19 cellular contexts compared by ENCODE assay signal in the genomic region with DNA sequence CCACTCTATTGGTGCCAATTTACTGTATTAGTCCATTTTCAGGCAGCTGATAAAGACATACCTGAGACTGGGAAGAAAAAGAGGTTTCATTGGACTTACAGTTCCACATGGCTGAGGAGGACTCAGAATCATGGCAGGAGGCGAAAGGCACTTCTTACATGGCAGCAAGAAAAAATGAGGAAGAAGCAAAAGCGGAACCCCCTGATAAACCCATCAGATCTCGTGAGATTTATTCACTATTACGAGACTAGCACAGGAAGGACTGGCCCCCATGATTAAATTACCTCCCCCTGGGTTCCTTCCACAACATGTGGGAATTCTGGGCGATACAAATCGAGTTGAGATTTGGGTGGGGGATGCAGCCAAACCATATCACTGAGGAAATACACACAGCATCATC.
A peak's percentile ranks its signal among the peaks of the same experiment; 100 is the strongest.
DNase-seq lines count a peak whose midpoint lies in the region; ATAC-seq and TF ChIP-seq lines count a peak whose summit lies in the region.
"Had no signal": no experiment of that assay in that cellular context is flagged by ENCODE, and none has a peak within 500 bp of the region (broad histone marks: within the 10 kb centered on the region; RNA-seq: fewer than 3 reads in every experiment).

No MANE protein-coding gene starts in this region.

- H3K9me3 Mint-ChIP-seq in WTC11 (peaks cover 6% of the 10 kb centered on the region), progenitor cell of endocrine pancreas (ENCODE audit: low read depth) (no peaks in the 10 kb centered on the region)
- H3K9me3 Mint-ChIP-seq in stimulated activated memory B cell treated with anti-CD40 and anti-IgM and Interleukin-4, amounts not matched to agents 10 μg/mL and 1 μg/mL and 100 μg/mL, for 72 hours = peaks cover 2% of the 10 kb centered on the region

- H3K4me3 ChIP-seq in Loucy (ENCODE audit: low read length, poor library complexity, severe bottlenecking) = no peak overlapping the region
- H3K4me3 ChIP-seq: SJCRH30 had no signal

- DNase-seq in OCI-M1 (lab: John Stamatoyannopoulos, UW) (peak; percentile 69), WTC11 (ENCODE audit: low spot score) (no peak), progenitor cell of endocrine pancreas (ENCODE audit: low spot score, unreplicated experiment) (no peak)
- DNase-seq: ACHN; Caco-2; CD4-positive, CD25-positive, alpha-beta regulatory T cell; EL; H9; IMR-90; NCI-H1048; NCI-H146; NCI-H2081 treated with DMSO at 0.1 percent for 48 hours; NCI-H524; RPMI8226; SJCRH30 had no signal

- no peaks in the 10 kb centered on the region for H3K9me3 ChIP-seq in Loucy (ENCODE audit: insufficient read depth, low read depth, low read length)
- H3K9me3 ChIP-seq: Caco-2, SJCRH30 had no signal

- H3K4me1 ChIP-seq in Loucy (ENCODE audit: insufficient read depth, low read length, poor library complexity, severe bottlenecking) = peaks cover 14% of the 10 kb centered on the region
- H3K4me1 ChIP-seq: Caco-2, SJCRH30 had no signal

- H3K4me3 Mint-ChIP-seq in WTC11 (no peak overlapping the region), progenitor cell of endocrine pancreas (ENCODE audit: low read depth) (no peak overlapping the region)
- no peak overlapping the region for H3K4me3 Mint-ChIP-seq in stimulated activated memory B cell treated with anti-CD40 and anti-IgM and Interleukin-4, amounts not matched to agents 10 μg/mL and 1 μg/mL and 100 μg/mL, for 72 hours
- H3K4me3 Mint-ChIP-seq: CD4-positive, CD25-positive, alpha-beta regulatory T cell; H9 had no signal

- no peak overlapping the region for H3K9ac ChIP-seq in Loucy (ENCODE audit: low read depth, low read length, poor library complexity, severe bottlenecking)

- H3K27ac Mint-ChIP-seq in WTC11 (0 out of 2 replicates have a peak overlapping the region, but pooled peaks have one; percentile 24), progenitor cell of endocrine pancreas (peak overlapping the region; percentile 26)
- no peak overlapping the region for H3K27ac Mint-ChIP-seq in stimulated activated memory B cell treated with anti-CD40 and anti-IgM and Interleukin-4, amounts not matched to agents 10 μg/mL and 1 μg/mL and 100 μg/mL, for 72 hours
- H3K27ac Mint-ChIP-seq: CD4-positive, CD25-positive, alpha-beta regulatory T cell; H9 had no signal

- TF ChIP-seq CTCF in Loucy (conservative IDR thresholded peaks at IDR 0.05; ENCODE audit: low read length) (no peak), WTC11 (IDR thresholded peaks at IDR 0.05) (no peak), progenitor cell of endocrine pancreas (IDR thresholded peaks at IDR 0.05; ENCODE audit: unreplicated experiment) (no peak)

- POLR2A ChIA-PET in WTC11 (lab: Charles Lee) = no interaction called here

- H3K27me3 Mint-ChIP-seq in WTC11 (ENCODE audit: low read depth) = peaks cover 5% of the 10 kb centered on the region; the same call in 1 of the 2 replicates
- peaks cover 11% of the 10 kb centered on the region for H3K27me3 Mint-ChIP-seq in progenitor cell of endocrine pancreas
- no peaks in the 10 kb centered on the region for H3K27me3 Mint-ChIP-seq in stimulated activated memory B cell treated with anti-CD40 and anti-IgM and Interleukin-4, amounts not matched to agents 10 μg/mL and 1 μg/mL and 100 μg/mL, for 72 hours
- H3K27me3 Mint-ChIP-seq: CD4-positive, CD25-positive, alpha-beta regulatory T cell had no signal

- H3F3A ChIP-seq in Loucy (ENCODE audit: low read depth) = no peaks in the 10 kb centered on the region

- no peaks in the 10 kb centered on the region for H3K9me2 ChIP-seq in Loucy (replicated peaks; ENCODE audit: low read depth, low read length)

- no peaks in the 10 kb centered on the region for H3K27me3 ChIP-seq in Loucy (ENCODE audit: insufficient read depth, low read length, poor library complexity, severe bottlenecking)
- H3K27me3 ChIP-seq: SJCRH30 had no signal

- ATAC-seq in WTC11 = no peak
- ATAC-seq in stimulated activated memory B cell treated with anti-CD40 and anti-IgM and Interleukin-4, amounts not matched to agents 10 μg/mL and 1 μg/mL and 100 μg/mL, for 72 hours = no peak
- ATAC-seq in GM19324 (IDR thresholded peaks at IDR 0.05; ENCODE audit: low FRiP score, unreplicated experiment) = no peak
- ATAC-seq in HG03280 (IDR thresholded peaks at IDR 0.05; ENCODE audit: unreplicated experiment) = no peak

- H3K4me1 Mint-ChIP-seq in WTC11 (no peaks in the 10 kb centered on the region), progenitor cell of endocrine pancreas (ENCODE audit: low read depth) (no peaks in the 10 kb centered on the region)
- no peaks in the 10 kb centered on the region for H3K4me1 Mint-ChIP-seq in stimulated activated memory B cell treated with anti-CD40 and anti-IgM and Interleukin-4, amounts not matched to agents 10 μg/mL and 1 μg/mL and 100 μg/mL, for 72 hours

- H3K36me3 ChIP-seq in Loucy (ENCODE audit: insufficient read depth, low read length) = no peaks in the 10 kb centered on the region
- H3K36me3 ChIP-seq: SJCRH30 had no signal

- CTCF ChIA-PET in WTC11 (lab: Charles Lee) = interaction anchor here (1.6 kb wide), 1 partner anchor 13 kb away, joined by 8 read pairs; no protein-coding TSS in a partner anchor

- H3K79me2 ChIP-seq in Loucy (ENCODE audit: insufficient read depth, low read length) = no peaks in the 10 kb centered on the region

- H3K4me2 ChIP-seq in Loucy (ENCODE audit: low read depth, low read length, poor library complexity, severe bottlenecking) = peak overlapping the region; percentile 69

- peaks cover 8% of the 10 kb centered on the region for H3K36me3 Mint-ChIP-seq in WTC11
- H3K36me3 Mint-ChIP-seq in progenitor cell of endocrine pancreas (ENCODE audit: insufficient read depth) = peaks cover 3% of the 10 kb centered on the region
- no peaks in the 10 kb centered on the region for H3K36me3 Mint-ChIP-seq in stimulated activated memory B cell treated with anti-CD40 and anti-IgM and Interleukin-4, amounts not matched to agents 10 μg/mL and 1 μg/mL and 100 μg/mL, for 72 hours
- H3K36me3 Mint-ChIP-seq: CD4-positive, CD25-positive, alpha-beta regulatory T cell had no signal

- no peaks in the 10 kb centered on the region for H4K20me1 ChIP-seq in Loucy (ENCODE audit: insufficient read depth, low read length, poor library complexity, severe bottlenecking)

- no peak overlapping the region; the same call in 1 of the 2 replicates for H2AFZ ChIP-seq in Loucy (ENCODE audit: low read length)

TF ChIP-seq in WTC11, 78 proteins besides CTCF, POLR2A, EP300 and RAD21 (continues in another document):
- TF ChIP-seq ZMAT4 (CRISPR knock-in tag; IDR thresholded peaks at IDR 0.05) (no peak), JAZF1 (CRISPR knock-in tag; IDR thresholded peaks at IDR 0.05) (no peak), NFE2L1 (CRISPR knock-in tag; IDR thresholded peaks at IDR 0.05) (no peak), RELA (CRISPR knock-in tag; IDR thresholded peaks at IDR 0.05; ENCODE audit: borderline replicate concordance) (no peak), MLX (CRISPR knock-in tag; IDR thresholded peaks at IDR 0.05) (no peak), ATF1 (CRISPR knock-in tag; IDR thresholded peaks at IDR 0.05) (no peak), NFYB (CRISPR knock-in tag; conservative IDR thresholded peaks at IDR 0.05; ENCODE audit: low read depth) (no peak), ZNF512 (CRISPR knock-in tag; IDR thresholded peaks at IDR 0.05; ENCODE audit: borderline replicate concordance) (no peak), NR2C2 (CRISPR knock-in tag; IDR thresholded peaks at IDR 0.05) (no peak), IRF1 (CRISPR knock-in tag; IDR thresholded peaks at IDR 0.05) (no peak)
- TF ChIP-seq, protein P1, sequence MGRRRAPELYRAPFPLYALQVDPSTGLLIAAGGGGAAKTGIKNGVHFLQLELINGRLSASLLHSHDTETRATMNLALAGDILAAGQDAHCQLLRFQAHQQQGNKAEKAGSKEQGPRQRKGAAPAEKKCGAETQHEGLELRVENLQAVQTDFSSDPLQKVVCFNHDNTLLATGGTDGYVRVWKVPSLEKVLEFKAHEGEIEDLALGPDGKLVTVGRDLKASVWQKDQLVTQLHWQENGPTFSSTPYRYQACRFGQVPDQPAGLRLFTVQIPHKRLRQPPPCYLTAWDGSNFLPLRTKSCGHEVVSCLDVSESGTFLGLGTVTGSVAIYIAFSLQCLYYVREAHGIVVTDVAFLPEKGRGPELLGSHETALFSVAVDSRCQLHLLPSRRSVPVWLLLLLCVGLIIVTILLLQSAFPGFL (CRISPR knock-in tag; IDR thresholded peaks at IDR 0.05; ENCODE audit: borderline replicate concordance) = no peak
